ENCODE assay signal across 22 cellular contexts in genomic region chr14:101713641-101714349, GRCh38. TPM values are rescaled to one million over a fixed set of nuclear protein-coding genes. Genes with fewer than 3 reads are reported as not detected.
DNase-seq lines count a peak whose midpoint lies in the region; ATAC-seq, FAIRE-seq and TF ChIP-seq lines count a peak whose summit lies in the region.
"Had no signal": no experiment of that assay in that cellular context is flagged by ENCODE, and none has a peak within 500 bp of the region (broad histone marks: within the 10 kb centered on the region; RNA-seq: fewer than 3 reads in every experiment).

No MANE protein-coding gene starts in this region.

- peaks cover 13 to 42% (median 27%) of the 10 kb centered on the region in 4 donors for H3K4me1 Mint-ChIP-seq in CD4-positive, alpha-beta memory T cell
- H3K4me1 Mint-ChIP-seq in osteocyte (ENCODE audit: unreplicated experiment): peaks cover 6% of the 10 kb centered on the region

- H3K79me2 ChIP-seq in K562 (ENCODE audit: control insufficient read depth, insufficient read depth, low read length): peaks cover 8% of the 10 kb centered on the region; the same call in 2 of the 3 replicates

- peak; percentile 1 for ATAC-seq in K562
- ATAC-seq: right cardiac atrium had no signal

- peak overlapping the region; percentile 10 for H3K27ac ChIP-seq in CD4-positive, alpha-beta memory T cell (ENCODE audit: low read depth, low read length)
- H3K27ac ChIP-seq in K562 (ENCODE audit: extremely low read depth, low read depth, low read length): peak overlapping the region; percentile 100
- no peak overlapping the region for H3K27ac ChIP-seq in SJCRH30
- H3K27ac ChIP-seq: GM23248, KMS-11, tibial artery had no signal

- H3K4me2 ChIP-seq in K562 (ENCODE audit: insufficient read depth, low read length): peak overlapping the region; percentile 80
- H3K4me2 ChIP-seq: KMS-11 had no signal

- 0% methylated on average over 4 of the region's 6 CpGs for WGBS in K562 (ENCODE audit: insufficient coverage, low coverage, missing lambda C conversion rate)

- TSS peak; percentile 92 for BruUV-seq in K562 (replicated peaks; lab: Mats Ljungman, UMichigan)

- H3K9me3 ChIP-seq in CD4-positive, alpha-beta memory T cell (ENCODE audit: control insufficient read depth in 1 of 2, low read length in 2 of 2): peaks cover 0 to 4% of the 10 kb centered on the region in 2 donors
- H3K9me3 ChIP-seq in K562 (replicated peaks; ENCODE audit: control insufficient read depth, insufficient read depth, low read depth, low read length) (peaks cover 9% of the 10 kb centered on the region), SJCRH30 (replicated peaks) (no peaks in the 10 kb centered on the region)
- H3K9me3 ChIP-seq: tibial artery had no signal

- H3K4me3 ChIP-seq in CD4-positive, alpha-beta memory T cell (ENCODE audit: low read length in 2 of 2): peak overlapping the region in 1 of 2 donors; percentile 39
- H3K4me3 ChIP-seq in H7 (ENCODE audit: insufficient read depth, low read depth, low read length): no peak overlapping the region
- H3K4me3 ChIP-seq in K562: 0 out of 2 replicates have a peak overlapping the region, but pooled peaks have one; percentile 15
- H3K4me3 ChIP-seq in SJCRH30: no peak overlapping the region
- H3K4me3 ChIP-seq: GM23248, tibial artery had no signal

- H3K9ac ChIP-seq in K562 (ENCODE audit: insufficient read depth in 1 of 2, low read depth in 2 of 2, low read length in 2 of 2): peak overlapping the region; percentile 65 to 82; a peak in 3 of 4 replicates
- H3K9ac ChIP-seq: GM23248, KMS-11 had no signal

- DNase-seq in CD4-positive, alpha-beta memory T cell: peak in 3 of 5 donors; percentile 24 to 36 (median 24)
- DNase-seq in H7 (peak; percentile 2), K562 (ENCODE audit: extremely low read depth in 1 of 4, low spot score in 3 of 4) (peak; percentile 20 to 79 (median 30)), osteocyte (ENCODE audit: extremely low spot score, unreplicated experiment) (peak; percentile 15), amniotic stem cell (lab: John Stamatoyannopoulos, UW) (no peak), SJCRH30 (no peak), NCI-H774 (lab: John Stamatoyannopoulos, UW) (no peak)
- DNase-seq: activated CD4-positive, alpha-beta T cell treated with anti-CD3 and anti-CD28 coated beads, Interleukin-2, amount 50 U/mL, for 48 hours; activated naive CD4-positive, alpha-beta T cell treated with Interleukin-2 at 50 U/mL for 16 hours; GM23248; hippocampal formation; islet precursor cell; MV-4-11; NCI-H2029; NCI-H446 treated with DMSO at 0.1 percent for 48 hours; right cardiac atrium; stimulated activated naive CD4-positive, alpha-beta T cell treated with Interleukin-2 at 50 U/mL for 16 hours had no signal

- TF ChIP-seq CTCF in K562 (IDR thresholded peaks at IDR 0.05 in 2 of 3, conservative IDR thresholded peaks at IDR 0.05 in 1 of 3; ENCODE audit: insufficient read depth in 2 of 3, low read depth in 1 of 3, low read length in 3 of 3) (no peak), osteocyte (IDR thresholded peaks at IDR 0.05) (no peak)

- no peak for TF ChIP-seq RAD21 in K562 (CRISPR knock-in tag; conservative IDR thresholded peaks at IDR 0.05 in 1 of 2, IDR thresholded peaks at IDR 0.05 in 1 of 2)

- peak overlapping the region in 4 of 7 donors; percentile 86 to 91 (median 88) for H3K27ac Mint-ChIP-seq in CD4-positive, alpha-beta memory T cell
- H3K27ac Mint-ChIP-seq in osteocyte (ENCODE audit: unreplicated experiment): no peak overlapping the region

- no peaks in the 10 kb centered on the region for H3K27me3 ChIP-seq in CD4-positive, alpha-beta memory T cell (ENCODE audit: insufficient read depth, low read length)
- no peaks in the 10 kb centered on the region for H3K27me3 ChIP-seq in H7 (ENCODE audit: control insufficient read depth, insufficient read depth, low read length)
- no peaks in the 10 kb centered on the region for H3K27me3 ChIP-seq in K562 (ENCODE audit: control insufficient read depth in 2 of 2, insufficient read depth in 2 of 2, low read length in 2 of 2)
- no peaks in the 10 kb centered on the region for H3K27me3 ChIP-seq in SJCRH30

- H3K27me3 Mint-ChIP-seq in CD4-positive, alpha-beta memory T cell: no peaks in the 10 kb centered on the region
- no peaks in the 10 kb centered on the region for H3K27me3 Mint-ChIP-seq in osteocyte (ENCODE audit: unreplicated experiment)

- CTCF ChIA-PET in CD4-positive, alpha-beta memory T cell (lab: Charles Lee; ENCODE audit: partially characterized antibody): interaction anchor here (0.9 kb wide), 1 partner anchor 8 kb away, joined by 3 read pairs; no protein-coding TSS in a partner anchor
- CTCF ChIA-PET in K562 (lab: Yijun Ruan, JAX; ENCODE audit: low intra/inter-chr PET ratio): no interaction called here

- peak; percentile 41; the same call in 1 of the 2 replicates for TF ChIP-seq EP300 in K562 (IDR thresholded peaks at IDR 0.05; ENCODE audit: low read length)

- no peak overlapping the region; the same call in 1 of the 2 replicates for H2AFZ ChIP-seq in K562 (ENCODE audit: low read depth, low read length)
- H2AFZ ChIP-seq: GM23248 had no signal

- POLR2A ChIA-PET in CD4-positive, alpha-beta memory T cell (lab: Charles Lee; ENCODE audit: partially characterized antibody): no interaction called here
- POLR2A ChIA-PET in K562 (lab: Yijun Ruan, JAX): interaction anchor here (1.4 kb wide), 1 partner anchor 55 kb away, joined by 3 read pairs; no protein-coding TSS in a partner anchor

- intact Hi-C loops in CD4-positive, alpha-beta memory T cell (cut with micrococcal nuclease): no loop called here
- intact Hi-C loops in K562 (cut with micrococcal nuclease): loop anchor here (1.0 to 5.0 kb wide), 2 partner anchors 47 to 234 kb away; no protein-coding TSS in a partner anchor

- in situ Hi-C loops in K562 (cut with MboI): no loop called here

- H4K20me1 ChIP-seq in K562 (replicated peaks; ENCODE audit: control insufficient read depth, insufficient read depth, low read length): no peaks in the 10 kb centered on the region

- no peaks in the 10 kb centered on the region for H3K9me1 ChIP-seq in K562 (ENCODE audit: control insufficient read depth, insufficient read depth, low read length)

- H3K4me1 ChIP-seq in CD4-positive, alpha-beta memory T cell (ENCODE audit: insufficient read depth, low read length): peaks cover 50% of the 10 kb centered on the region
- H3K4me1 ChIP-seq in K562 (replicated peaks in 1 of 2; ENCODE audit: control insufficient read depth in 2 of 2, insufficient read depth in 2 of 2, low read length in 2 of 2) (peaks cover 58 to 64% of the 10 kb centered on the region in 2 experiments), SJCRH30 (peaks cover 1% of the 10 kb centered on the region)
- H3K4me1 ChIP-seq: tibial artery had no signal

- no peaks in the 10 kb centered on the region for H3K9me3 Mint-ChIP-seq in CD4-positive, alpha-beta memory T cell
- H3K9me3 Mint-ChIP-seq in osteocyte (ENCODE audit: unreplicated experiment): peaks cover 3% of the 10 kb centered on the region

- H3K36me3 ChIP-seq in CD4-positive, alpha-beta memory T cell (ENCODE audit: insufficient read depth, low read length): no peaks in the 10 kb centered on the region
- H3K36me3 ChIP-seq in H7 (replicated peaks; ENCODE audit: control insufficient read depth, insufficient read depth, low read length): no peaks in the 10 kb centered on the region
- H3K36me3 ChIP-seq in K562 (ENCODE audit: control insufficient read depth, insufficient read depth, low read length): no peaks in the 10 kb centered on the region
- H3K36me3 ChIP-seq in SJCRH30: no peaks in the 10 kb centered on the region
- H3K36me3 ChIP-seq: tibial artery had no signal

- FAIRE-seq in K562 (lab: Jason Lieb, UNC): peak; percentile 89
- FAIRE-seq: colon, D721Med, G401.6 had no signal

- no peaks in the 10 kb centered on the region for H3K36me3 Mint-ChIP-seq in CD4-positive, alpha-beta memory T cell
- no peaks in the 10 kb centered on the region for H3K36me3 Mint-ChIP-seq in osteocyte (ENCODE audit: unreplicated experiment)

- TF ChIP-seq POLR2A in K562 (conservative IDR thresholded peaks at IDR 0.05): peak; percentile 83

- peak overlapping the region in 1 of 8 donors; percentile 21 for H3K4me3 Mint-ChIP-seq in CD4-positive, alpha-beta memory T cell
- no peak overlapping the region for H3K4me3 Mint-ChIP-seq in osteocyte (ENCODE audit: unreplicated experiment)

TF ChIP-seq in K562, 482 proteins besides CTCF, POLR2A, EP300 and RAD21 (continues in another document):
- TF ChIP-seq TEAD4 (IDR thresholded peaks at IDR 0.05; ENCODE audit: low read length) (0 out of 2 replicates have a peak, but pooled peaks have one; percentile 2), TEAD4 (CRISPR knock-in tag; IDR thresholded peaks at IDR 0.05; ENCODE audit: borderline replicate concordance) (no peak)

RNA-seq across cellular contexts. Expression of gene PPP2R5C, which starts 47.7 kb away (rescaled TPM):
- 100 to 1,000 TPM; 584 to 620 TPM for total RNA-seq in CD4-positive, alpha-beta memory T cell
- polyA plus RNA-seq in CD4-positive, alpha-beta memory T cell: 100 to 1,000 TPM; 273 to 278 TPM
- total RNA-seq in H7 (2014; rRNA removed; shearing (Covaris generic)): 46.7 and 64.6 TPM in 2 replicates
- 275 and 554 TPM in 2 replicates for total RNA-seq in K562 (2011; cell fraction: chromatin; rRNA removed; ENCODE audit: low replicate concordance)
- total RNA-seq in K562 (2011; cell fraction: nucleolus; rRNA removed): 143 and 198 TPM in 2 replicates
- 367 and 537 TPM in 2 replicates for total RNA-seq in K562 (2011; cell fraction: nucleoplasm; rRNA removed)
- total RNA-seq in K562 (2014; rRNA removed): 263 and 295 TPM in 2 replicates
- total RNA-seq in K562 (2014; rRNA removed; fragmentation: Illumina TruSeq; extraction: Trizol): 395 and 448 TPM in 2 replicates
- total RNA-seq in K562 (2015; rRNA removed; fragmentation: Illumina TruSeq; extraction: Trizol): 284 and 309 TPM in 2 replicates
- total RNA-seq in K562 (2021): 395 and 398 TPM in 2 replicates
- polyA plus RNA-seq in K562 (2011; rRNA removed): 266 and 328 TPM in 2 replicates
- 100 and 189 TPM in 2 replicates for polyA plus RNA-seq in K562 (2011; cell fraction: cytosol; rRNA removed)
- 140 and 172 TPM in 2 replicates for polyA plus RNA-seq in K562 (2011; cell fraction: nucleus; rRNA removed)
- 237 and 317 TPM in 2 replicates for polyA plus RNA-seq in K562 (2012)
- polyA plus RNA-seq in K562 (2014; fragmentation: Illumina TruSeq; extraction: Trizol): 383 and 443 TPM in 2 replicates
- 100 to 1,000 TPM; 517 to 617 TPM for polyA plus RNA-seq in K562 (2014; fragmentation: Nextera tagmentation; extraction: Ambion mirVana)
- 284 and 315 TPM in 2 replicates for polyA plus RNA-seq in K562 (2014; rRNA removed)
- 312 and 332 TPM in 2 replicates for polyA minus RNA-seq in K562 (2011; rRNA and poly(A)+ RNA removed)
- polyA minus RNA-seq in K562 (2011; cell fraction: cytosol; rRNA and poly(A)+ RNA removed): 118 and 128 TPM in 2 replicates
- polyA minus RNA-seq in K562 (2011; cell fraction: nucleus; rRNA and poly(A)+ RNA removed): 87.6 and 141 TPM in 2 replicates
- total RNA-seq in osteocyte: 115 and 116 TPM in 2 replicates
- total RNA-seq in SJCRH30 (2014; rRNA removed; shearing (Covaris generic)): 138 and 161 TPM in 2 replicates

Comparison
In these comparisons a context has a peak if more than half of its experiments do, and no peak if none do; other contexts are left out.
1. DNase-seq: peak in CD4-positive, alpha-beta memory T cell (3 of 5), H7 (single experiment), K562 (4 of 4) and osteocyte (single experiment); none in amniotic stem cell (single experiment), SJCRH30 (0 of 2) and NCI-H774 (single experiment).